22 cellular contexts compared by ENCODE assay signal in the genomic region with DNA sequence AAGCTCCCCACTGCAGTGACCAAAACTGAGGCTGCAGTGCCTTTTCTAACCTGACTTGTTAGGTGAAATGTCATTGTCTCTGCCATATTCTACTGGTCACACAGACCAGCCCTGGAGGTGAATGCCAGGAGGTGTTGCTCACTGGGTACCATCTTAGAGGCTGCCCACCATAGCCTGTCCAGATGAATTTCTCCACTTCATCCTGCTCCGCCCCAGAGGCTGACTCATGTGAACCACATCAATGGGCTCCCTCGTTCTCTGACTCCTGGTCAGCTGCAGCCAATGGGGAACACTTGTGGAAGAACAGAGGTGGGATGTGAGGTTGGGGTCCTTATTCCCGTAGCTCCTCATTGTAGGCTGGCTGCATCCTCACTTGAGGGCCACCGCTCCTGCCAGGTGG. TPM values are rescaled to one million over a fixed set of nuclear protein-coding genes. Genes with fewer than 3 reads are reported as not detected.
DNase-seq lines count a peak whose midpoint lies in the region; ATAC-seq and TF ChIP-seq lines count a peak whose summit lies in the region.
"Had no signal": no experiment of that assay in that cellular context is flagged by ENCODE, and none has a peak within 500 bp of the region (broad histone marks: within the 10 kb centered on the region; RNA-seq: fewer than 3 reads in every experiment).

No MANE protein-coding gene starts in this region.

- H3K36me3 Mint-ChIP-seq in CD4-positive, alpha-beta T cell (ENCODE audit: low read depth) = peaks cover 21% of the 10 kb centered on the region
- H3K36me3 Mint-ChIP-seq in HFFc6 (ENCODE audit: low read depth) = no peaks in the 10 kb centered on the region
- H3K36me3 Mint-ChIP-seq in stimulated activated memory B cell treated with anti-CD40 and anti-IgM and Interleukin-4, amounts not matched to agents 10 μg/mL and 1 μg/mL and 100 μg/mL, for 72 hours = no peaks in the 10 kb centered on the region
- H3K36me3 Mint-ChIP-seq: immature natural killer cell had no signal

- no peak for DNase-seq in CD4-positive, alpha-beta T cell
- DNase-seq in HFFc6 (peak; percentile 31), astrocyte of the hippocampus (ENCODE audit: low read depth, low spot score) (peak; percentile 57), kidney glomerular epithelial cell (lab: John Stamatoyannopoulos, UW) (peak; percentile 27), COR-L47 (lab: John Stamatoyannopoulos, UW) (no peak)
- DNase-seq in activated T-cell treated with anti-CD3 and anti-CD28 coated beads, Interleukin-2, amount 50 U/mL, for 48 hours = no peak
- DNase-seq: activated gamma-delta T cell treated with Interleukin-2 at 50 U/mL for 16 hours; BE2C; DMS 273 treated with DMSO at 0.1 percent for 48 hours; glutamatergic neuron; immature natural killer cell; naive thymus-derived CD4-positive, alpha-beta T cell; NCI-H2029 treated with DMSO at 0.1 percent for 48 hours; NCI-H510A treated with DMSO at 0.1 percent for 48 hours; psoas muscle; SJCRH30; T-helper 9 cell had no signal

- no peak for TF ChIP-seq CTCF in CD4-positive, alpha-beta T cell (IDR thresholded peaks at IDR 0.05)
- no peak for TF ChIP-seq CTCF in HFFc6 (IDR thresholded peaks at IDR 0.05)

- H3K27ac Mint-ChIP-seq in CD4-positive, alpha-beta T cell = no peak overlapping the region
- no peak overlapping the region; the same call in 1 of the 2 replicates for H3K27ac Mint-ChIP-seq in HFFc6
- no peak overlapping the region for H3K27ac Mint-ChIP-seq in stimulated activated memory B cell treated with anti-CD40 and anti-IgM and Interleukin-4, amounts not matched to agents 10 μg/mL and 1 μg/mL and 100 μg/mL, for 72 hours

- no peak for ATAC-seq in CD4-positive, alpha-beta T cell (ENCODE audit: poor library complexity)
- no peak for ATAC-seq in GM21717 (IDR thresholded peaks at IDR 0.05; ENCODE audit: unreplicated experiment)
- ATAC-seq in stimulated activated memory B cell treated with anti-CD40 and anti-IgM and Interleukin-4, amounts not matched to agents 10 μg/mL and 1 μg/mL and 100 μg/mL, for 72 hours = no peak
- ATAC-seq: naive thymus-derived CD4-positive, alpha-beta T cell; psoas muscle had no signal

- H3K27ac ChIP-seq in CD4-positive, alpha-beta T cell (ENCODE audit: low read depth, low read length) = no peak overlapping the region
- H3K27ac ChIP-seq: ascending aorta, coronary artery, epithelial cell of prostate, psoas muscle, SJCRH30 had no signal

- intact Hi-C loops in CD4-positive, alpha-beta T cell (cut with DNase I, micrococcal nuclease) = loop anchor here in 1 of 2 experiments (5.0 to 10.0 kb wide), 6 partner anchors 38 to 1730 kb away; a partner anchor contains a TSS

- CTCF ChIA-PET in CD4-positive, alpha-beta T cell (lab: Charles Lee) = no interaction called here

- H3K27me3 ChIP-seq in CD4-positive, alpha-beta T cell (ENCODE audit: control insufficient read depth, insufficient read depth, low read length) = no peaks in the 10 kb centered on the region
- H3K27me3 ChIP-seq: ascending aorta, BE2C, SJCRH30 had no signal

- H3K27me3 Mint-ChIP-seq in CD4-positive, alpha-beta T cell = no peaks in the 10 kb centered on the region
- H3K27me3 Mint-ChIP-seq in HFFc6 (ENCODE audit: insufficient read depth) = peaks cover 5% of the 10 kb centered on the region
- no peaks in the 10 kb centered on the region for H3K27me3 Mint-ChIP-seq in stimulated activated memory B cell treated with anti-CD40 and anti-IgM and Interleukin-4, amounts not matched to agents 10 μg/mL and 1 μg/mL and 100 μg/mL, for 72 hours
- H3K27me3 Mint-ChIP-seq: naive thymus-derived CD4-positive, alpha-beta T cell had no signal

- H3K9me3 ChIP-seq in CD4-positive, alpha-beta T cell (ENCODE audit: control insufficient read depth, low read length) = no peaks in the 10 kb centered on the region
- H3K9me3 ChIP-seq: ascending aorta, BE2C, psoas muscle, SJCRH30 had no signal

- H3K4me1 Mint-ChIP-seq in CD4-positive, alpha-beta T cell (ENCODE audit: low read depth) = peaks cover 24% of the 10 kb centered on the region
- peaks cover 32% of the 10 kb centered on the region for H3K4me1 Mint-ChIP-seq in HFFc6 (ENCODE audit: low read depth)
- peaks cover 10% of the 10 kb centered on the region for H3K4me1 Mint-ChIP-seq in stimulated activated memory B cell treated with anti-CD40 and anti-IgM and Interleukin-4, amounts not matched to agents 10 μg/mL and 1 μg/mL and 100 μg/mL, for 72 hours

- POLR2A ChIA-PET in CD4-positive, alpha-beta T cell (lab: Charles Lee) = no interaction called here

- peak overlapping the region; percentile 71 for H3K4me3 Mint-ChIP-seq in CD4-positive, alpha-beta T cell
- H3K4me3 Mint-ChIP-seq in HFFc6 = no peak overlapping the region
- no peak overlapping the region for H3K4me3 Mint-ChIP-seq in stimulated activated memory B cell treated with anti-CD40 and anti-IgM and Interleukin-4, amounts not matched to agents 10 μg/mL and 1 μg/mL and 100 μg/mL, for 72 hours

- no peaks in the 10 kb centered on the region for H3K9me3 Mint-ChIP-seq in CD4-positive, alpha-beta T cell
- H3K9me3 Mint-ChIP-seq in HFFc6 = no peaks in the 10 kb centered on the region
- no peaks in the 10 kb centered on the region for H3K9me3 Mint-ChIP-seq in stimulated activated memory B cell treated with anti-CD40 and anti-IgM and Interleukin-4, amounts not matched to agents 10 μg/mL and 1 μg/mL and 100 μg/mL, for 72 hours
- H3K9me3 Mint-ChIP-seq: immature natural killer cell; naive thymus-derived CD4-positive, alpha-beta T cell had no signal

RNA-seq across cellular contexts. Expression of a gene that starts 3.4 kb away (rescaled TPM):
- 10 to 100 TPM; 92.2 to 95.9 TPM for total RNA-seq in CD4-positive, alpha-beta T cell
- 100 to 1,000 TPM; 102 to 134 (median 111) TPM for total RNA-seq in HFFc6 (2021; fragmentation: NEBNext Ultra II Directional; extraction: Animal tissue kit (Norgen Biotek cat#: 25700))

RNA-seq across cellular contexts. Expression of a gene that starts 38.5 kb away (rescaled TPM):
- total RNA-seq in CD4-positive, alpha-beta T cell = 1 to 10 TPM; 7.5 to 8.1 TPM
- 10 to 100 TPM; 28.7 to 38.3 (median 33.9) TPM for total RNA-seq in HFFc6 (2021; fragmentation: NEBNext Ultra II Directional; extraction: Animal tissue kit (Norgen Biotek cat#: 25700))

Comparison
In these comparisons a context has a peak if more than half of its experiments do, and no peak if none do; other contexts are left out.
1. DNase-seq: peak in HFFc6 (single experiment), astrocyte of the hippocampus (single experiment) and kidney glomerular epithelial cell (single experiment); none in CD4-positive, alpha-beta T cell (0 of 10), activated T-cell treated with anti-CD3 and anti-CD28 coated beads, Interleukin-2, amount 50 U/mL, for 48 hours (0 of 2) and COR-L47 (single experiment).